Comparison of ENCODE assay signal across 2 cellular contexts in genomic region chr1:6437017-6437700, GRCh38.
DNase-seq lines count a peak whose midpoint lies in the region.

No MANE protein-coding gene starts in this region.

- DNase-seq in DMS153 (lab: John Stamatoyannopoulos, UW) (peak; percentile 35), cerebellar cortex (ENCODE audit: low spot score) (peak; percentile 72)
